Comparison of ENCODE assay signal across 1 cellular context in the genomic region with DNA sequence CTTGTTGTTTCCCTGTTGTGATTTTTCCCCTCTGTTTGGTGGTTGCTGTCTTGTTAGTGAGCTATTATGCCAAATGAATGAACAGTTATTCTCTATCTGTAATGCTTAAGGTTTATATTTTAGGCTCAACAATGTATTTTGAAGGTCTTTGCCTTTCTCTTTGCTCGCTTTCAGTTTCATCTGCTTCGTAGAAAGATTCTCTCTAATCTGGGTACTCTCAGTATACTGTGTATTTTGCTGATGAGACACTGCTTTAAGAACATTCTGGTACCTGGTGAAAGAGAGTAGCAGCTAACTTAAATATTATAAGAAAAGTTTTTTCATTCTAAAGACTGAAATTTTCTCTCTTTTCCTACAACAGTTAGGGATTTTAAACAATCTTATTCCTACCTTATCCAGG.
TF ChIP-seq lines count a peak whose summit lies in the region.

No MANE protein-coding gene starts in this region.

TF ChIP-seq in GM23338, 12 proteins besides CTCF, POLR2A, EP300 and RAD21 (continued from another document):
- TF ChIP-seq, protein P1, sequence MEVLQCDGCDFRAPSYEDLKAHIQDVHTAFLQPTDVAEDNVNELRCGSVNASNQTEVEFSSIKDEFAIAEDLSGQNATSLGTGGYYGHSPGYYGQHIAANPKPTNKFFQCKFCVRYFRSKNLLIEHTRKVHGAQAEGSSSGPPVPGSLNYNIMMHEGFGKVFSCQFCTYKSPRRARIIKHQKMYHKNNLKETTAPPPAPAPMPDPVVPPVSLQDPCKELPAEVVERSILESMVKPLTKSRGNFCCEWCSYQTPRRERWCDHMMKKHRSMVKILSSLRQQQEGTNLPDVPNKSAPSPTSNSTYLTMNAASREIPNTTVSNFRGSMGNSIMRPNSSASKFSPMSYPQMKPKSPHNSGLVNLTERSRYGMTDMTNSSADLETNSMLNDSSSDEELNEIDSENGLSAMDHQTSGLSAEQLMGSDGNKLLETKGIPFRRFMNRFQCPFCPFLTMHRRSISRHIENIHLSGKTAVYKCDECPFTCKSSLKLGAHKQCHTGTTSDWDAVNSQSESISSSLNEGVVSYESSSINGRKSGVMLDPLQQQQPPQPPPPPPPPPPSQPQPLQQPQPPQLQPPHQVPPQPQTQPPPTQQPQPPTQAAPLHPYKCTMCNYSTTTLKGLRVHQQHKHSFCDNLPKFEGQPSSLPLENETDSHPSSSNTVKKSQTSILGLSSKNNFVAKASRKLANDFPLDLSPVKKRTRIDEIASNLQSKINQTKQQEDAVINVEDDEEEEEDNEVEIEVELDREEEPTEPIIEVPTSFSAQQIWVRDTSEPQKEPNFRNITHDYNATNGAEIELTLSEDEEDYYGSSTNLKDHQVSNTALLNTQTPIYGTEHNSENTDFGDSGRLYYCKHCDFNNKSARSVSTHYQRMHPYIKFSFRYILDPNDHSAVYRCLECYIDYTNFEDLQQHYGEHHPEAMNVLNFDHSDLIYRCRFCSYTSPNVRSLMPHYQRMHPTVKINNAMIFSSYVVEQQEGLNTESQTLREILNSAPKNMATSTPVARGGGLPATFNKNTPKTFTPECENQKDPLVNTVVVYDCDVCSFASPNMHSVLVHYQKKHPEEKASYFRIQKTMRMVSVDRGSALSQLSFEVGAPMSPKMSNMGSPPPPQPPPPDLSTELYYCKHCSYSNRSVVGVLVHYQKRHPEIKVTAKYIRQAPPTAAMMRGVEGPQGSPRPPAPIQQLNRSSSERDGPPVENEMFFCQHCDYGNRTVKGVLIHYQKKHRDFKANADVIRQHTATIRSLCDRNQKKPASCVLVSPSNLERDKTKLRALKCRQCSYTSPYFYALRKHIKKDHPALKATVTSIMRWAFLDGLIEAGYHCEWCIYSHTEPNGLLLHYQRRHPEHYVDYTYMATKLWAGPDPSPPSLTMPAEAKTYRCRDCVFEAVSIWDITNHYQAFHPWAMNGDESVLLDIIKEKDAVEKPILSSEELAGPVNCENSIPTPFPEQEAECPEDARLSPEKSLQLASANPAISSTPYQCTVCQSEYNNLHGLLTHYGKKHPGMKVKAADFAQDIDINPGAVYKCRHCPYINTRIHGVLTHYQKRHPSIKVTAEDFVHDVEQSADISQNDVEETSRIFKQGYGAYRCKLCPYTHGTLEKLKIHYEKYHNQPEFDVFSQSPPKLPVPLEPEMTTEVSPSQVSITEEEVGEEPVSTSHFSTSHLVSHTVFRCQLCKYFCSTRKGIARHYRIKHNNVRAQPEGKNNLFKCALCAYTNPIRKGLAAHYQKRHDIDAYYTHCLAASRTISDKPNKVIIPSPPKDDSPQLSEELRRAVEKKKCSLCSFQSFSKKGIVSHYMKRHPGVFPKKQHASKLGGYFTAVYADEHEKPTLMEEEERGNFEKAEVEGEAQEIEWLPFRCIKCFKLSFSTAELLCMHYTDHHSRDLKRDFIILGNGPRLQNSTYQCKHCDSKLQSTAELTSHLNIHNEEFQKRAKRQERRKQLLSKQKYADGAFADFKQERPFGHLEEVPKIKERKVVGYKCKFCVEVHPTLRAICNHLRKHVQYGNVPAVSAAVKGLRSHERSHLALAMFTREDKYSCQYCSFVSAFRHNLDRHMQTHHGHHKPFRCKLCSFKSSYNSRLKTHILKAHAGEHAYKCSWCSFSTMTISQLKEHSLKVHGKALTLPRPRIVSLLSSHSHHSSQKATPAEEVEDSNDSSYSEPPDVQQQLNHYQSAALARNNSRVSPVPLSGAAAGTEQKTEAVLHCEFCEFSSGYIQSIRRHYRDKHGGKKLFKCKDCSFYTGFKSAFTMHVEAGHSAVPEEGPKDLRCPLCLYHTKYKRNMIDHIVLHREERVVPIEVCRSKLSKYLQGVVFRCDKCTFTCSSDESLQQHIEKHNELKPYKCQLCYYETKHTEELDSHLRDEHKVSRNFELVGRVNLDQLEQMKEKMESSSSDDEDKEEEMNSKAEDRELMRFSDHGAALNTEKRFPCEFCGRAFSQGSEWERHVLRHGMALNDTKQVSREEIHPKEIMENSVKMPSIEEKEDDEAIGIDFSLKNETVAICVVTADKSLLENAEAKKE (CRISPR knock-in tag; IDR thresholded peaks at IDR 0.05), result no peak
- TF ChIP-seq, protein P2, sequence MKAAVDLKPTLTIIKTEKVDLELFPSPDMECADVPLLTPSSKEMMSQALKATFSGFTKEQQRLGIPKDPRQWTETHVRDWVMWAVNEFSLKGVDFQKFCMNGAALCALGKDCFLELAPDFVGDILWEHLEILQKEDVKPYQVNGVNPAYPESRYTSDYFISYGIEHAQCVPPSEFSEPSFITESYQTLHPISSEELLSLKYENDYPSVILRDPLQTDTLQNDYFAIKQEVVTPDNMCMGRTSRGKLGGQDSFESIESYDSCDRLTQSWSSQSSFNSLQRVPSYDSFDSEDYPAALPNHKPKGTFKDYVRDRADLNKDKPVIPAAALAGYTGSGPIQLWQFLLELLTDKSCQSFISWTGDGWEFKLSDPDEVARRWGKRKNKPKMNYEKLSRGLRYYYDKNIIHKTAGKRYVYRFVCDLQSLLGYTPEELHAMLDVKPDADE (IDR thresholded peaks at IDR 0.05), result no peak
- TF ChIP-seq ZNF114 (CRISPR knock-in tag; IDR thresholded peaks at IDR 0.05) (no peak), NANOG (IDR thresholded peaks at IDR 0.05; ENCODE audit: borderline replicate concordance) (no peak), EZH2phosphoT487 (IDR thresholded peaks at IDR 0.05; ENCODE audit: unreplicated experiment) (no peak), CREB1 (CRISPR knock-in tag; IDR thresholded peaks at IDR 0.05; ENCODE audit: low read depth) (no peak), STAT1 (IDR thresholded peaks at IDR 0.05; ENCODE audit: unreplicated experiment) (no peak), EZH2 (IDR thresholded peaks at IDR 0.05; ENCODE audit: low read depth, unreplicated experiment) (no peak), JUNB (IDR thresholded peaks at IDR 0.05; ENCODE audit: unreplicated experiment) (no peak), POLR2AphosphoS5 (IDR thresholded peaks at IDR 0.05; ENCODE audit: low read depth) (no peak)
- TF ChIP-seq, protein P3, sequence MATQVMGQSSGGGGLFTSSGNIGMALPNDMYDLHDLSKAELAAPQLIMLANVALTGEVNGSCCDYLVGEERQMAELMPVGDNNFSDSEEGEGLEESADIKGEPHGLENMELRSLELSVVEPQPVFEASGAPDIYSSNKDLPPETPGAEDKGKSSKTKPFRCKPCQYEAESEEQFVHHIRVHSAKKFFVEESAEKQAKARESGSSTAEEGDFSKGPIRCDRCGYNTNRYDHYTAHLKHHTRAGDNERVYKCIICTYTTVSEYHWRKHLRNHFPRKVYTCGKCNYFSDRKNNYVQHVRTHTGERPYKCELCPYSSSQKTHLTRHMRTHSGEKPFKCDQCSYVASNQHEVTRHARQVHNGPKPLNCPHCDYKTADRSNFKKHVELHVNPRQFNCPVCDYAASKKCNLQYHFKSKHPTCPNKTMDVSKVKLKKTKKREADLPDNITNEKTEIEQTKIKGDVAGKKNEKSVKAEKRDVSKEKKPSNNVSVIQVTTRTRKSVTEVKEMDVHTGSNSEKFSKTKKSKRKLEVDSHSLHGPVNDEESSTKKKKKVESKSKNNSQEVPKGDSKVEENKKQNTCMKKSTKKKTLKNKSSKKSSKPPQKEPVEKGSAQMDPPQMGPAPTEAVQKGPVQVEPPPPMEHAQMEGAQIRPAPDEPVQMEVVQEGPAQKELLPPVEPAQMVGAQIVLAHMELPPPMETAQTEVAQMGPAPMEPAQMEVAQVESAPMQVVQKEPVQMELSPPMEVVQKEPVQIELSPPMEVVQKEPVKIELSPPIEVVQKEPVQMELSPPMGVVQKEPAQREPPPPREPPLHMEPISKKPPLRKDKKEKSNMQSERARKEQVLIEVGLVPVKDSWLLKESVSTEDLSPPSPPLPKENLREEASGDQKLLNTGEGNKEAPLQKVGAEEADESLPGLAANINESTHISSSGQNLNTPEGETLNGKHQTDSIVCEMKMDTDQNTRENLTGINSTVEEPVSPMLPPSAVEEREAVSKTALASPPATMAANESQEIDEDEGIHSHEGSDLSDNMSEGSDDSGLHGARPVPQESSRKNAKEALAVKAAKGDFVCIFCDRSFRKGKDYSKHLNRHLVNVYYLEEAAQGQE (IDR thresholded peaks at IDR 0.05; ENCODE audit: unreplicated experiment), result no peak
